ENCODE assay signal across 1 cellular context in the genomic region with DNA sequence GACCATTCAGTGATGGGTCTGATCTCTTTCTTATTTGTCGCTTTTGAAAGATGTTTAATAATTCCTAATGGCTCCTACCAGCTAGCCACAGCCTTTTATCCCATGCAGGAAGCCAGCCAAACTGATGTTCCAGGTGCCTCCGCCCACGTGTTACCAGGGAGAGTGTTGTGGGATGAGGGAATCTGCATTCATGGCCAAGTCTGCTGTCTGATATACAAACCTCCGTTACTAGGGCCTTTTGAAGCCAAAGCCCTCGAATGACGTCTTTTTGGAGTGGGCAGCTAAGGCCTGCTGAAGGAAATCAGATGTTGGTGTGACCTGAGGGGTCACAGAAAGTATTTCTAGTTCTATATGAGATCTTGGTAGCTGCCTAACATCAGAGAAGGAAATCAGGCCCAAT.
A peak's percentile ranks its signal among the peaks of the same experiment; 100 is the strongest.
TF ChIP-seq lines count a peak whose summit lies in the region.

No MANE protein-coding gene starts in this region.

TF ChIP-seq in IMR-90, 13 proteins besides CTCF, POLR2A, EP300 and RAD21:
- TF ChIP-seq SMC3 (IDR thresholded peaks at IDR 0.05; ENCODE audit: low read depth, low read length) (no peak), BHLHE40 (IDR thresholded peaks at IDR 0.05; ENCODE audit: low read depth, low read length) (0 out of 2 replicates have a peak, but pooled peaks have one; percentile 14), RFX5 (IDR thresholded peaks at IDR 0.05; ENCODE audit: low read depth, low read length) (peak; percentile 6; the same call in 1 of the 2 replicates)
- TF ChIP-seq, protein P1, sequence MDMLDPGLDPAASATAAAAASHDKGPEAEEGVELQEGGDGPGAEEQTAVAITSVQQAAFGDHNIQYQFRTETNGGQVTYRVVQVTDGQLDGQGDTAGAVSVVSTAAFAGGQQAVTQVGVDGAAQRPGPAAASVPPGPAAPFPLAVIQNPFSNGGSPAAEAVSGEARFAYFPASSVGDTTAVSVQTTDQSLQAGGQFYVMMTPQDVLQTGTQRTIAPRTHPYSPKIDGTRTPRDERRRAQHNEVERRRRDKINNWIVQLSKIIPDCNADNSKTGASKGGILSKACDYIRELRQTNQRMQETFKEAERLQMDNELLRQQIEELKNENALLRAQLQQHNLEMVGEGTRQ (IDR thresholded peaks at IDR 0.05; ENCODE audit: low read depth, low read length) = peak; percentile 42; the same call in 1 of the 2 replicates
